Comparison of ENCODE assay signal across 1 cellular context in the genomic region with DNA sequence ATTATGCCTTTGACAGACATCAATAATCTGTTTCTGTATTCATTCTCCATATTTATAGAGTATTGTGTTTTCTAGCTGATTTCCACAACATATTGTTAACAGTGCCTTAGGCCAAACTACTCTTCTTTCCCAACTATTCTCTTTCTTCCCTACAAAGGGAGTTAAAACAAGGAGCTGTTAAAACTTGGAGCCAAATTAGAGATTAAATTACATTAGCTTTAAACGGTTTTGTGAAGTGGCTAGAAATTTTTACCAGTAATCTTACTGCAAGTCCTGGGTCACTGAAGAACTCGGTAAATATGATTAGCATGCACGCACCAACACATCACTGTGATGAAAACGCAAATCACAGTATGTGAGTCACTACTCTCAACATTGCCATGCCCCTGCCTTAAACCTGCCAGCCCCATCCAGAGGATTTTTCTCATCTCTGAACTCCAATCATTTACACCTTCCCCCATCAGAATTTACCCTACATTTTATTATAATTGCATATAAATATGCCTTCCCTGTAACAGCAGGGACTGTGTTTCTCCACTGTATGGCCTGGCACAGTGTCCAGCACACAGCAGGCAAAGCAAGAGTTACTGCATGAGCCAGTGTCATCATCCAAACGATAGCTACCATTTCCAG.
TF ChIP-seq lines count a peak whose summit lies in the region.

No MANE protein-coding gene starts in this region.

TF ChIP-seq in GM12878, 131 proteins besides CTCF, POLR2A, EP300 and RAD21 (continued from another document):
- TF ChIP-seq, protein P1, sequence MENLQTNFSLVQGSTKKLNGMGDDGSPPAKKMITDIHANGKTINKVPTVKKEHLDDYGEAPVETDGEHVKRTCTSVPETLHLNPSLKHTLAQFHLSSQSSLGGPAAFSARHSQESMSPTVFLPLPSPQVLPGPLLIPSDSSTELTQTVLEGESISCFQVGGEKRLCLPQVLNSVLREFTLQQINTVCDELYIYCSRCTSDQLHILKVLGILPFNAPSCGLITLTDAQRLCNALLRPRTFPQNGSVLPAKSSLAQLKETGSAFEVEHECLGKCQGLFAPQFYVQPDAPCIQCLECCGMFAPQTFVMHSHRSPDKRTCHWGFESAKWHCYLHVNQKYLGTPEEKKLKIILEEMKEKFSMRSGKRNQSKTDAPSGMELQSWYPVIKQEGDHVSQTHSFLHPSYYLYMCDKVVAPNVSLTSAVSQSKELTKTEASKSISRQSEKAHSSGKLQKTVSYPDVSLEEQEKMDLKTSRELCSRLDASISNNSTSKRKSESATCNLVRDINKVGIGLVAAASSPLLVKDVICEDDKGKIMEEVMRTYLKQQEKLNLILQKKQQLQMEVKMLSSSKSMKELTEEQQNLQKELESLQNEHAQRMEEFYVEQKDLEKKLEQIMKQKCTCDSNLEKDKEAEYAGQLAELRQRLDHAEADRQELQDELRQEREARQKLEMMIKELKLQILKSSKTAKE (IDR thresholded peaks at IDR 0.05; ENCODE audit: low read depth, poor library complexity, severe bottlenecking), result no peak
- no peak for TF ChIP-seq FOXM1 (IDR thresholded peaks at IDR 0.05; ENCODE audit: low read depth, low read length)
- no peak for TF ChIP-seq EZH2 (IDR thresholded peaks at IDR 0.05; ENCODE audit: borderline replicate concordance, control insufficient read depth, low read depth, low read length)
- no peak for TF ChIP-seq FOXK2 (IDR thresholded peaks at IDR 0.05)
- TF ChIP-seq DPF2 (IDR thresholded peaks at IDR 0.05), result no peak
- TF ChIP-seq CREB1 (IDR thresholded peaks at IDR 0.05; ENCODE audit: low read depth), result no peak
- TF ChIP-seq, protein P2, sequence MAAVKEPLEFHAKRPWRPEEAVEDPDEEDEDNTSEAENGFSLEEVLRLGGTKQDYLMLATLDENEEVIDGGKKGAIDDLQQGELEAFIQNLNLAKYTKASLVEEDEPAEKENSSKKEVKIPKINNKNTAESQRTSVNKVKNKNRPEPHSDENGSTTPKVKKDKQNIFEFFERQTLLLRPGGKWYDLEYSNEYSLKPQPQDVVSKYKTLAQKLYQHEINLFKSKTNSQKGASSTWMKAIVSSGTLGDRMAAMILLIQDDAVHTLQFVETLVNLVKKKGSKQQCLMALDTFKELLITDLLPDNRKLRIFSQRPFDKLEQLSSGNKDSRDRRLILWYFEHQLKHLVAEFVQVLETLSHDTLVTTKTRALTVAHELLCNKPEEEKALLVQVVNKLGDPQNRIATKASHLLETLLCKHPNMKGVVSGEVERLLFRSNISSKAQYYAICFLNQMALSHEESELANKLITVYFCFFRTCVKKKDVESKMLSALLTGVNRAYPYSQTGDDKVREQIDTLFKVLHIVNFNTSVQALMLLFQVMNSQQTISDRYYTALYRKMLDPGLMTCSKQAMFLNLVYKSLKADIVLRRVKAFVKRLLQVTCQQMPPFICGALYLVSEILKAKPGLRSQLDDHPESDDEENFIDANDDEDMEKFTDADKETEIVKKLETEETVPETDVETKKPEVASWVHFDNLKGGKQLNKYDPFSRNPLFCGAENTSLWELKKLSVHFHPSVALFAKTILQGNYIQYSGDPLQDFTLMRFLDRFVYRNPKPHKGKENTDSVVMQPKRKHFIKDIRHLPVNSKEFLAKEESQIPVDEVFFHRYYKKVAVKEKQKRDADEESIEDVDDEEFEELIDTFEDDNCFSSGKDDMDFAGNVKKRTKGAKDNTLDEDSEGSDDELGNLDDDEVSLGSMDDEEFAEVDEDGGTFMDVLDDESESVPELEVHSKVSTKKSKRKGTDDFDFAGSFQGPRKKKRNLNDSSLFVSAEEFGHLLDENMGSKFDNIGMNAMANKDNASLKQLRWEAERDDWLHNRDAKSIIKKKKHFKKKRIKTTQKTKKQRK (IDR thresholded peaks at IDR 0.05; ENCODE audit: low read depth, low read length), result no peak
- TF ChIP-seq, protein P3, sequence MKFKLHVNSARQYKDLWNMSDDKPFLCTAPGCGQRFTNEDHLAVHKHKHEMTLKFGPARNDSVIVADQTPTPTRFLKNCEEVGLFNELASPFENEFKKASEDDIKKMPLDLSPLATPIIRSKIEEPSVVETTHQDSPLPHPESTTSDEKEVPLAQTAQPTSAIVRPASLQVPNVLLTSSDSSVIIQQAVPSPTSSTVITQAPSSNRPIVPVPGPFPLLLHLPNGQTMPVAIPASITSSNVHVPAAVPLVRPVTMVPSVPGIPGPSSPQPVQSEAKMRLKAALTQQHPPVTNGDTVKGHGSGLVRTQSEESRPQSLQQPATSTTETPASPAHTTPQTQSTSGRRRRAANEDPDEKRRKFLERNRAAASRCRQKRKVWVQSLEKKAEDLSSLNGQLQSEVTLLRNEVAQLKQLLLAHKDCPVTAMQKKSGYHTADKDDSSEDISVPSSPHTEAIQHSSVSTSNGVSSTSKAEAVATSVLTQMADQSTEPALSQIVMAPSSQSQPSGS (IDR thresholded peaks at IDR 0.05; ENCODE audit: low read length), result no peak
TF ChIP-seq in GM12878: peak in this region for 0.
